Comparison of ENCODE assay signal across 6 cellular contexts in genomic region chr16:2250652-2251280, GRCh38. TPM values are rescaled to one million over a fixed set of nuclear protein-coding genes. Genes with fewer than 3 reads are reported as not detected.
DNase-seq lines count a peak whose midpoint lies in the region; ATAC-seq and TF ChIP-seq lines count a peak whose summit lies in the region.

No MANE protein-coding gene starts in this region.

- H3K36me3 ChIP-seq in Caco-2 (ENCODE audit: control insufficient read depth, insufficient read depth, low read length) (peaks cover 2% of the 10 kb centered on the region; the same call in 1 of the 2 replicates), prostate gland (peaks cover 10 to 20% of the 10 kb centered on the region in 2 donors)

- WGBS in prostate gland = 4% methylated on average over 33 of the region's 33 CpGs

- intact Hi-C loops in Caco-2 (cut with micrococcal nuclease; ENCODE audit: unreplicated experiment) (no loop called here), prostate gland (cut with DNase I) (loop anchor here (5.0 to 10.0 kb wide), 2 partner anchors 46 to 93 kb away; partner anchors contain the start of genes MLST8 and TRAF7)
- intact Hi-C loops in dendritic cell treated with granulocyte-macrophage colony-stimulating factor and Interleukin-4, amounts not matched to agents 40 ng/mL and 50 ng/mL, for 4 days (cut with micrococcal nuclease) = loop anchor here (1.0 kb wide), 2 partner anchors 18 to 27 kb away; partner anchors contain the start of genes E4F1 and RNPS1

- TF ChIP-seq CTCF in Caco-2 (IDR thresholded peaks at IDR 0.05; ENCODE audit: insufficient read depth in 1 of 2, low read depth in 1 of 2, low read length in 1 of 2, severe bottlenecking in 1 of 2, unreplicated experiment in 1 of 2) (no peak), prostate gland (IDR thresholded peaks at IDR 0.05) (no peak)

- no peaks in the 10 kb centered on the region for H3K9me3 Mint-ChIP-seq in Caco-2 (ENCODE audit: unreplicated experiment)
- no peaks in the 10 kb centered on the region for H3K9me3 Mint-ChIP-seq in dendritic cell treated with granulocyte-macrophage colony-stimulating factor and Interleukin-4, amounts not matched to agents 40 ng/mL and 50 ng/mL, for 4 days

- H3K9me3 ChIP-seq in Caco-2 = no peaks in the 10 kb centered on the region
- H3K9me3 ChIP-seq in prostate gland = no peaks in the 10 kb centered on the region

- peak overlapping the region; percentile 95 for H3K27ac Mint-ChIP-seq in Caco-2 (ENCODE audit: unreplicated experiment)
- peak overlapping the region; percentile 85 for H3K27ac Mint-ChIP-seq in dendritic cell treated with granulocyte-macrophage colony-stimulating factor and Interleukin-4, amounts not matched to agents 40 ng/mL and 50 ng/mL, for 4 days

- DNase-seq in Caco-2 (peak in 1 of 2 experiments; percentile 55), OCI-M1 (lab: John Stamatoyannopoulos, UW) (peak; percentile 69), prostate gland (ENCODE audit: low spot score) (no peak), NCI-H2107 (lab: John Stamatoyannopoulos, UW) (no peak)

- H3K27me3 ChIP-seq in Caco-2 (replicated peaks; ENCODE audit: control insufficient read depth, insufficient read depth, low read length) = no peaks in the 10 kb centered on the region
- no peaks in the 10 kb centered on the region for H3K27me3 ChIP-seq in prostate gland (replicated peaks; ENCODE audit: insufficient read depth)

- TF ChIP-seq POLR2A in prostate gland (IDR thresholded peaks at IDR 0.05) = no peak

- peak overlapping the region; percentile 69 for H3K4me3 ChIP-seq in Caco-2 (ENCODE audit: low read depth, low read length)
- H3K4me3 ChIP-seq in prostate gland = peak overlapping the region; percentile 73 to 84

- CTCF ChIA-PET in Caco-2 (lab: Charles Lee) = interaction anchor here (0.6 to 2.2 kb wide), 8 partner anchors 10 to 300 kb away, joined by 3 to 29 read pairs (median 4); partner anchors contain the start of genes CASKIN1 and PGP

- no peak for ATAC-seq in HG02571 (IDR thresholded peaks at IDR 0.05; ENCODE audit: unreplicated experiment)

- peak overlapping the region; percentile 89 for H3K4me3 Mint-ChIP-seq in Caco-2 (ENCODE audit: unreplicated experiment)
- peak overlapping the region; percentile 88 for H3K4me3 Mint-ChIP-seq in dendritic cell treated with granulocyte-macrophage colony-stimulating factor and Interleukin-4, amounts not matched to agents 40 ng/mL and 50 ng/mL, for 4 days

- BruUV-seq in Caco-2 (replicated peaks; lab: Mats Ljungman, UMichigan) = TSS peak; percentile 74

- H3K36me3 Mint-ChIP-seq in Caco-2 (ENCODE audit: insufficient read depth, unreplicated experiment) = peaks cover 91% of the 10 kb centered on the region
- H3K36me3 Mint-ChIP-seq in dendritic cell treated with granulocyte-macrophage colony-stimulating factor and Interleukin-4, amounts not matched to agents 40 ng/mL and 50 ng/mL, for 4 days (ENCODE audit: low read depth) = peaks cover 61% of the 10 kb centered on the region

- H3K4me1 ChIP-seq in Caco-2 = peaks cover 7% of the 10 kb centered on the region
- peaks cover 10% of the 10 kb centered on the region for H3K4me1 ChIP-seq in prostate gland (replicated peaks)

- peaks cover 7% of the 10 kb centered on the region for H3K4me1 Mint-ChIP-seq in Caco-2 (ENCODE audit: low read depth, unreplicated experiment)
- H3K4me1 Mint-ChIP-seq in dendritic cell treated with granulocyte-macrophage colony-stimulating factor and Interleukin-4, amounts not matched to agents 40 ng/mL and 50 ng/mL, for 4 days (ENCODE audit: low read depth) = peaks cover 12% of the 10 kb centered on the region

- POLR2A ChIA-PET in Caco-2 (lab: Charles Lee) = interaction anchor here (0.5 to 2.4 kb wide), 9 partner anchors 9 to 204 kb away, joined by 3 to 21 read pairs (median 8); partner anchors contain the start of genes PGP and TRAF7

- no peaks in the 10 kb centered on the region for H3K27me3 Mint-ChIP-seq in Caco-2 (ENCODE audit: insufficient read depth, unreplicated experiment)
- H3K27me3 Mint-ChIP-seq in dendritic cell treated with granulocyte-macrophage colony-stimulating factor and Interleukin-4, amounts not matched to agents 40 ng/mL and 50 ng/mL, for 4 days = no peaks in the 10 kb centered on the region

- peak overlapping the region; percentile 88 to 94 for H3K27ac ChIP-seq in prostate gland

RNA-seq across cellular contexts. Expression of gene ECI1, which starts 0.6 kb away (rescaled TPM):
- total RNA-seq in Caco-2 (2022) (135 and 157 TPM in 2 replicates), prostate gland (10 to 100 TPM; 48.5 to 87.0 TPM)

RNA-seq across cellular contexts. Expression of gene DNASE1L2, which starts 14.5 kb away (rescaled TPM):
- total RNA-seq in Caco-2 (2022) (0.27 and 1.00 TPM in 2 replicates), prostate gland (1 to 10 TPM in 1 of 2 donors, under 1 TPM in 1; 0.77 to 4.6 TPM)

RNA-seq across cellular contexts. Expression of gene RNPS1, which starts 17.2 kb away (rescaled TPM):
- total RNA-seq in Caco-2 (2022) (207 and 210 TPM in 2 replicates), prostate gland (100 to 1,000 TPM; 163 to 241 TPM)

RNA-seq across cellular contexts. Expression of gene E4F1, which starts 27.4 kb away (rescaled TPM):
- total RNA-seq in Caco-2 (2022) (29.5 and 30.1 TPM in 2 replicates), prostate gland (10 to 100 TPM; 38.7 to 69.1 TPM)

RNA-seq across cellular contexts. Expression of gene PGP, which starts 36.1 kb away (rescaled TPM):
- total RNA-seq in Caco-2 (2022) = 31.1 and 36.2 TPM in 2 replicates
- total RNA-seq in prostate gland = 10 to 100 TPM; 12.7 to 23.7 TPM
